ENCODE assay signal across 11 cellular contexts in genomic region chr17:75518201-75518600, GRCh38. TPM values are rescaled to one million over a fixed set of nuclear protein-coding genes. Genes with fewer than 3 reads are reported as not detected.
DNase-seq lines count a peak whose midpoint lies in the region; ATAC-seq, FAIRE-seq and TF ChIP-seq lines count a peak whose summit lies in the region.
"Had no signal": no experiment of that assay in that cellular context is flagged by ENCODE, and none has a peak within 500 bp of the region (broad histone marks: within the 10 kb centered on the region; RNA-seq: fewer than 3 reads in every experiment).

No MANE protein-coding gene starts in this region.

- CTCF ChIA-PET in K562 (lab: Yijun Ruan, JAX; ENCODE audit: low intra/inter-chr PET ratio): no interaction called here

- H3K4me3 Mint-ChIP-seq in stimulated activated naive CD8-positive, alpha-beta T cell treated with anti-CD3 and anti-CD28 coated beads, Interleukin-15, Interleukin-2, amounts not matched to agents 100 ng/mL and 50 ng/mL, for 24 hours: peak overlapping the region; percentile 90

- H3K9me3 ChIP-seq in OCI-LY3 (ENCODE audit: insufficient read depth, low read length) (no peaks in the 10 kb centered on the region), K562 (replicated peaks; ENCODE audit: control insufficient read depth, insufficient read depth, low read depth, low read length) (no peaks in the 10 kb centered on the region)
- H3K9me3 ChIP-seq: BE2C had no signal

- no peak for TF ChIP-seq EP300 in K562 (IDR thresholded peaks at IDR 0.05; ENCODE audit: low read length)

- H3K9me1 ChIP-seq in K562 (ENCODE audit: control insufficient read depth, insufficient read depth, low read length): peaks cover 5% of the 10 kb centered on the region

- no peak for TF ChIP-seq POLR2A in K562 (conservative IDR thresholded peaks at IDR 0.05)

- H2AFZ ChIP-seq in OCI-LY3 (ENCODE audit: low read depth, low read length) (no peak overlapping the region), K562 (ENCODE audit: low read depth, low read length) (no peak overlapping the region)

- peaks cover 7% of the 10 kb centered on the region for H3K36me3 ChIP-seq in OCI-LY3 (replicated peaks; ENCODE audit: low read depth, low read length)
- H3K36me3 ChIP-seq in K562 (ENCODE audit: control insufficient read depth, insufficient read depth, low read length): peaks cover 50% of the 10 kb centered on the region

- no peak for FAIRE-seq in K562 (lab: Jason Lieb, UNC)

- no peaks in the 10 kb centered on the region for H3K9me3 Mint-ChIP-seq in stimulated activated naive CD8-positive, alpha-beta T cell treated with anti-CD3 and anti-CD28 coated beads, Interleukin-15, Interleukin-2, amounts not matched to agents 100 ng/mL and 50 ng/mL, for 24 hours

- H4K20me1 ChIP-seq in OCI-LY3 (ENCODE audit: insufficient read depth, low read length): peaks cover 6% of the 10 kb centered on the region; the same call in 1 of the 2 replicates
- H4K20me1 ChIP-seq in K562 (replicated peaks; ENCODE audit: control insufficient read depth, insufficient read depth, low read length): peaks cover 8% of the 10 kb centered on the region; the same call in 1 of the 2 replicates

- no peak for TF ChIP-seq RAD21 in K562 (CRISPR knock-in tag; conservative IDR thresholded peaks at IDR 0.05 in 1 of 2, IDR thresholded peaks at IDR 0.05 in 1 of 2)

- H3K4me1 ChIP-seq in OCI-LY3 (ENCODE audit: low read length): peaks cover 25% of the 10 kb centered on the region
- peaks cover 20 to 50% of the 10 kb centered on the region in 2 experiments; a peak in 4 of 5 replicates for H3K4me1 ChIP-seq in K562 (replicated peaks in 1 of 2; ENCODE audit: control insufficient read depth in 2 of 2, insufficient read depth in 2 of 2, low read length in 2 of 2)
- H3K4me1 ChIP-seq: BE2C had no signal

- no peak for TF ChIP-seq CTCF in OCI-LY3 (IDR thresholded peaks at IDR 0.05; ENCODE audit: low read depth, low read length)
- TF ChIP-seq CTCF in K562 (IDR thresholded peaks at IDR 0.05 in 2 of 3, conservative IDR thresholded peaks at IDR 0.05 in 1 of 3; ENCODE audit: insufficient read depth in 2 of 3, low read depth in 1 of 3, low read length in 3 of 3): no peak

- H3K79me2 ChIP-seq in OCI-LY3 (ENCODE audit: low read length): peaks cover 8% of the 10 kb centered on the region
- H3K79me2 ChIP-seq in K562 (ENCODE audit: control insufficient read depth, insufficient read depth, low read length): peaks cover 10% of the 10 kb centered on the region

- in situ Hi-C loops in K562 (cut with MboI): no loop called here
- in situ Hi-C loops in G401 (cut with HindIII; ENCODE audit: low sequenced_read_pairs): no loop called here

- 52% methylated on average over 3 of the region's 3 CpGs for WGBS in K562 (ENCODE audit: insufficient coverage, low coverage, missing lambda C conversion rate)

- intact Hi-C loops in K562 (cut with micrococcal nuclease): loop anchor here (5.0 kb wide), 2 partner anchors 69 to 234 kb away; partner anchors contain the start of gene MYO15B

- H3K27me3 ChIP-seq in OCI-LY3 (ENCODE audit: low read depth, low read length) (no peaks in the 10 kb centered on the region), K562 (ENCODE audit: control insufficient read depth in 2 of 2, insufficient read depth in 2 of 2, low read length in 2 of 2) (no peaks in the 10 kb centered on the region)
- H3K27me3 ChIP-seq: BE2C had no signal

- H3K4me1 Mint-ChIP-seq in stimulated activated naive CD8-positive, alpha-beta T cell treated with anti-CD3 and anti-CD28 coated beads, Interleukin-15, Interleukin-2, amounts not matched to agents 100 ng/mL and 50 ng/mL, for 24 hours (ENCODE audit: low read depth): peaks cover 19% of the 10 kb centered on the region

- peak overlapping the region; percentile 98 for H3K4me2 ChIP-seq in OCI-LY3 (ENCODE audit: low read length)
- no peak overlapping the region for H3K4me2 ChIP-seq in K562 (ENCODE audit: insufficient read depth, low read length)

- DNase-seq in activated T-cell treated with anti-CD3 and anti-CD28 coated beads, Interleukin-2, amount 50 U/mL, for 1 hour: peak; percentile 46
- DNase-seq in activated T-cell treated with anti-CD3 and anti-CD28 coated beads, Interleukin-2, amount 50 U/mL, for 48 hours: no peak
- DNase-seq in K562 (ENCODE audit: extremely low read depth in 1 of 4, low spot score in 3 of 4): no peak
- DNase-seq in G401 (ENCODE audit: low spot score): no peak
- DNase-seq: BE2C, NCI-H1694 had no signal

- H3K9ac ChIP-seq in OCI-LY3 (ENCODE audit: low read length) (no peak overlapping the region), K562 (ENCODE audit: insufficient read depth in 1 of 2, low read depth in 2 of 2, low read length in 2 of 2) (no peak overlapping the region)

- H3K27ac Mint-ChIP-seq in stimulated activated naive CD8-positive, alpha-beta T cell treated with anti-CD3 and anti-CD28 coated beads, Interleukin-15, Interleukin-2, amounts not matched to agents 100 ng/mL and 50 ng/mL, for 24 hours: peak overlapping the region; percentile 54

- POLR2A ChIA-PET in K562 (lab: Yijun Ruan, JAX): interaction anchor here (1.0 to 1.7 kb wide), 3 partner anchors 8 to 14 kb away, joined by 3 to 4 read pairs (median 3); no protein-coding TSS in a partner anchor

- peaks cover 30% of the 10 kb centered on the region for H3K36me3 Mint-ChIP-seq in stimulated activated naive CD8-positive, alpha-beta T cell treated with anti-CD3 and anti-CD28 coated beads, Interleukin-15, Interleukin-2, amounts not matched to agents 100 ng/mL and 50 ng/mL, for 24 hours (ENCODE audit: low read depth)

- H3K27ac ChIP-seq in OCI-LY3 (ENCODE audit: low read length) (no peak overlapping the region), K562 (ENCODE audit: extremely low read depth, low read depth, low read length) (no peak overlapping the region)
- H3K27ac ChIP-seq: SK-N-MC had no signal

- H3K27me3 Mint-ChIP-seq in stimulated activated naive CD8-positive, alpha-beta T cell treated with anti-CD3 and anti-CD28 coated beads, Interleukin-15, Interleukin-2, amounts not matched to agents 100 ng/mL and 50 ng/mL, for 24 hours: no peaks in the 10 kb centered on the region

- H3K4me3 ChIP-seq in OCI-LY3 (ENCODE audit: low read length) (no peak overlapping the region), K562 (no peak overlapping the region)

- BruUV-seq in K562 (replicated peaks; lab: Mats Ljungman, UMichigan): no TSS peak

- no peak for ATAC-seq in K562
- ATAC-seq in GM21717 (IDR thresholded peaks at IDR 0.05; ENCODE audit: unreplicated experiment): no peak
- ATAC-seq in HG03571 (IDR thresholded peaks at IDR 0.05; ENCODE audit: unreplicated experiment): no peak

RNA-seq across cellular contexts. Expression of gene TSEN54, which starts 1.9 kb away (rescaled TPM):
- 43.1 and 96.1 TPM in 2 replicates for total RNA-seq in K562 (2011; cell fraction: chromatin; rRNA removed; ENCODE audit: low replicate concordance)
- 63.2 and 67.5 TPM in 2 replicates for total RNA-seq in K562 (2011; cell fraction: nucleolus; rRNA removed)
- 52.4 and 53.0 TPM in 2 replicates for total RNA-seq in K562 (2011; cell fraction: nucleoplasm; rRNA removed)
- total RNA-seq in K562 (2014; rRNA removed) (53.0 and 81.0 TPM in 2 replicates), K562 (2014; rRNA removed; fragmentation: Illumina TruSeq; extraction: Trizol) (34.6 and 48.9 TPM in 2 replicates), K562 (2015; rRNA removed; fragmentation: Illumina TruSeq; extraction: Trizol) (35.6 and 37.2 TPM in 2 replicates), K562 (2021) (58.0 and 64.3 TPM in 2 replicates)
- polyA plus RNA-seq in K562 (2011; rRNA removed) (57.6 and 62.0 TPM in 2 replicates), K562 (2014; fragmentation: Illumina TruSeq; extraction: Trizol) (40.0 and 41.6 TPM in 2 replicates), K562 (2014; fragmentation: Nextera tagmentation; extraction: Ambion mirVana) (10 to 100 TPM in 1 of 2 experiments, 1 to 10 TPM in 1; 5.9 to 13.6 TPM), K562 (2014; rRNA removed) (55.6 and 62.6 TPM in 2 replicates)
- 56.9 and 82.8 TPM in 2 replicates for polyA plus RNA-seq in K562 (2011; cell fraction: cytosol; rRNA removed)
- polyA plus RNA-seq in K562 (2011; cell fraction: nucleus; rRNA removed): 77.8 and 89.5 TPM in 2 replicates
- 38.5 and 39.9 TPM in 2 replicates for polyA plus RNA-seq in K562 (2012)
- polyA minus RNA-seq in K562 (2011; rRNA and poly(A)+ RNA removed): 23.1 and 38.9 TPM in 2 replicates
- 16.1 and 23.9 TPM in 2 replicates for polyA minus RNA-seq in K562 (2011; cell fraction: cytosol; rRNA and poly(A)+ RNA removed)
- 14.4 and 17.5 TPM in 2 replicates for polyA minus RNA-seq in K562 (2011; cell fraction: nucleus; rRNA and poly(A)+ RNA removed)
- total RNA-seq in G401 (2014; rRNA removed; shearing (Covaris generic)): 47.2 and 56.3 TPM in 2 replicates

RNA-seq across cellular contexts. Expression of gene CASKIN2, which starts 2.9 kb away (rescaled TPM):
- 7.8 and 33.3 TPM in 2 replicates for total RNA-seq in K562 (2011; cell fraction: chromatin; rRNA removed; ENCODE audit: low replicate concordance)
- total RNA-seq in K562 (2011; cell fraction: nucleolus; rRNA removed): 14.5 and 19.7 TPM in 2 replicates
- 6.2 and 10.0 TPM in 2 replicates for total RNA-seq in K562 (2011; cell fraction: nucleoplasm; rRNA removed)
- 2.3 and 3.5 TPM in 2 replicates for total RNA-seq in K562 (2014; rRNA removed)
- 1.1 and 1.3 TPM in 2 replicates for total RNA-seq in K562 (2014; rRNA removed; fragmentation: Illumina TruSeq; extraction: Trizol)
- total RNA-seq in K562 (2015; rRNA removed; fragmentation: Illumina TruSeq; extraction: Trizol): 2.1 and 2.3 TPM in 2 replicates
- total RNA-seq in K562 (2021): 12.2 and 14.5 TPM in 2 replicates
- polyA plus RNA-seq in K562 (2011; rRNA removed): 1.9 and 2.2 TPM in 2 replicates
- 1.2 and 1.5 TPM in 2 replicates for polyA plus RNA-seq in K562 (2011; cell fraction: cytosol; rRNA removed)
- polyA plus RNA-seq in K562 (2011; cell fraction: nucleus; rRNA removed): 6.5 and 13.9 TPM in 2 replicates
- polyA plus RNA-seq in K562 (2012): 4.8 and 5.2 TPM in 2 replicates
- polyA plus RNA-seq in K562 (2014; fragmentation: Illumina TruSeq; extraction: Trizol): 2.5 and 5.7 TPM in 2 replicates
- under 1 TPM; 0.01 to 0.04 TPM for polyA plus RNA-seq in K562 (2014; fragmentation: Nextera tagmentation; extraction: Ambion mirVana)
- polyA plus RNA-seq in K562 (2014; rRNA removed): 3.0 and 5.1 TPM in 2 replicates
- 1.8 and 1.9 TPM in 2 replicates for polyA minus RNA-seq in K562 (2011; rRNA and poly(A)+ RNA removed)
- polyA minus RNA-seq in K562 (2011; cell fraction: cytosol; rRNA and poly(A)+ RNA removed): 3.8 and 8.4 TPM in 2 replicates
- 8.6 and 9.6 TPM in 2 replicates for polyA minus RNA-seq in K562 (2011; cell fraction: nucleus; rRNA and poly(A)+ RNA removed)
- total RNA-seq in G401 (2014; rRNA removed; shearing (Covaris generic)): 11.6 and 11.8 TPM in 2 replicates

RNA-seq across cellular contexts. Expression of gene LLGL2, which starts 7.3 kb away (rescaled TPM):
- 25.4 and 96.6 TPM in 2 replicates for total RNA-seq in K562 (2011; cell fraction: chromatin; rRNA removed; ENCODE audit: low replicate concordance)
- total RNA-seq in K562 (2011; cell fraction: nucleolus; rRNA removed): 63.3 and 66.7 TPM in 2 replicates
- 38.1 and 42.6 TPM in 2 replicates for total RNA-seq in K562 (2011; cell fraction: nucleoplasm; rRNA removed)
- 17.9 and 19.5 TPM in 2 replicates for total RNA-seq in K562 (2014; rRNA removed)
- 1.8 and 3.0 TPM in 2 replicates for total RNA-seq in K562 (2014; rRNA removed; fragmentation: Illumina TruSeq; extraction: Trizol)
- 10.2 and 11.8 TPM in 2 replicates for total RNA-seq in K562 (2015; rRNA removed; fragmentation: Illumina TruSeq; extraction: Trizol)
- 24.4 and 25.2 TPM in 2 replicates for total RNA-seq in K562 (2021)
- 12.5 and 16.0 TPM in 2 replicates for polyA plus RNA-seq in K562 (2011; rRNA removed)
- 14.3 and 34.7 TPM in 2 replicates for polyA plus RNA-seq in K562 (2011; cell fraction: cytosol; rRNA removed)
- polyA plus RNA-seq in K562 (2011; cell fraction: nucleus; rRNA removed): 44.8 and 82.4 TPM in 2 replicates
- 14.8 and 26.6 TPM in 2 replicates for polyA plus RNA-seq in K562 (2012)
- 3.7 and 14.7 TPM in 2 replicates for polyA plus RNA-seq in K562 (2014; fragmentation: Illumina TruSeq; extraction: Trizol)
- 1 to 10 TPM in 1 of 2 experiments, under 1 TPM in 1; 0.32 to 1.3 TPM for polyA plus RNA-seq in K562 (2014; fragmentation: Nextera tagmentation; extraction: Ambion mirVana)
- polyA plus RNA-seq in K562 (2014; rRNA removed): 17.7 and 23.7 TPM in 2 replicates
- 4.3 and 6.7 TPM in 2 replicates for polyA minus RNA-seq in K562 (2011; rRNA and poly(A)+ RNA removed)
- 10.6 and 11.3 TPM in 2 replicates for polyA minus RNA-seq in K562 (2011; cell fraction: cytosol; rRNA and poly(A)+ RNA removed)
- 21.3 and 23.8 TPM in 2 replicates for polyA minus RNA-seq in K562 (2011; cell fraction: nucleus; rRNA and poly(A)+ RNA removed)
- total RNA-seq in G401 (2014; rRNA removed; shearing (Covaris generic)): 28.9 and 37.8 TPM in 2 replicates
